Comparison of ENCODE assay signal across 9 cellular contexts in genomic region chr16:84294196-84295142, GRCh38. TPM values are rescaled to one million over a fixed set of nuclear protein-coding genes. Genes with fewer than 3 reads are reported as not detected.
A peak's percentile ranks its signal among the peaks of the same experiment; 100 is the strongest.
DNase-seq lines count a peak whose midpoint lies in the region; TF ChIP-seq lines count a peak whose summit lies in the region.
"Had no signal": no experiment of that assay in that cellular context is flagged by ENCODE, and none has a peak within 500 bp of the region (broad histone marks: within the 10 kb centered on the region; RNA-seq: fewer than 3 reads in every experiment).

Gene WFDC1 (plus strand): TSS chr16:84294878. CDS start chr16:84294972, 94 bp downstream.

- H3K4me2 ChIP-seq in neural progenitor cell, result peak within 1 kb of the TSS; percentile 27

- H3K9me3 ChIP-seq in NT2/D1 (ENCODE audit: insufficient read depth, low read length) (no peaks in the 10 kb centered on the region), neural progenitor cell (ENCODE audit: low read depth) (no peaks in the 10 kb centered on the region)

- H3K79me2 ChIP-seq in neural progenitor cell (ENCODE audit: low read depth), result no peaks in the 10 kb centered on the region

- H3K4me3 ChIP-seq in NT2/D1 (ENCODE audit: insufficient read length, low read depth) (peak within 1 kb of the TSS; percentile 24), foreskin fibroblast (ENCODE audit: low read depth in 1 of 2, low read length in 2 of 2) (peak within 1 kb of the TSS; percentile 33 to 34), neural progenitor cell (no peak within 1 kb of the TSS)

- no peak for TF ChIP-seq CTCF in foreskin fibroblast (IDR thresholded peaks at IDR 0.05; ENCODE audit: low read depth, low read length)
- no peak for TF ChIP-seq CTCF in neural progenitor cell (IDR thresholded peaks at IDR 0.05)

- peaks cover 10% of the 10 kb centered on the region for H3K27me3 ChIP-seq in NT2/D1 (ENCODE audit: insufficient read depth, insufficient read length)
- H3K27me3 ChIP-seq in neural progenitor cell, result peaks cover 6% of the 10 kb centered on the region

- H2AFZ ChIP-seq in neural progenitor cell (replicated peaks), result peak within 1 kb of the TSS; percentile 68

- H3K27ac ChIP-seq in neural progenitor cell, result no peak within 1 kb of the TSS

- no peaks in the 10 kb centered on the region for H3K36me3 Mint-ChIP-seq in neural progenitor cell

- H3K4me1 Mint-ChIP-seq in neural progenitor cell, result peaks cover 38% of the 10 kb centered on the region

- no peaks in the 10 kb centered on the region for H3K9me3 Mint-ChIP-seq in neural progenitor cell

- peaks cover 7% of the 10 kb centered on the region for H3K27me3 Mint-ChIP-seq in neural progenitor cell (ENCODE audit: insufficient read depth, low read depth)

- H3K4me1 ChIP-seq in NT2/D1 (ENCODE audit: insufficient read depth, insufficient read length), result peaks cover 26% of the 10 kb centered on the region
- H3K4me1 ChIP-seq in neural progenitor cell, result peaks cover 9% of the 10 kb centered on the region

- DNase-seq in AG08396 (ENCODE audit: low spot score), result peak; percentile 47
- no peak for DNase-seq in NT2/D1 (ENCODE audit: low read depth, low spot score)
- peak; percentile 29 to 68 for DNase-seq in foreskin fibroblast
- peak; percentile 37 for DNase-seq in neural progenitor cell (ENCODE audit: low spot score)
- no peak for DNase-seq in activated naive CD4-positive, alpha-beta T cell (lab: John Stamatoyannopoulos, UW)
- no peak for DNase-seq in NCI-H510A treated with DMSO at 0.1 percent for 48 hours (lab: John Stamatoyannopoulos, UW)
- DNase-seq in effector CD8-positive, alpha-beta T cell (lab: John Stamatoyannopoulos, UW), result no peak
- no peak for DNase-seq in activated CD8-positive, alpha-beta memory T cell treated with anti-CD3 and anti-CD28 coated beads, Interleukin-2, amount 50 U/mL, for 48 hours

- H3F3A ChIP-seq in neural progenitor cell (ENCODE audit: low read depth), result no peaks in the 10 kb centered on the region

- peak within 1 kb of the TSS; percentile 28 for H3K4me3 Mint-ChIP-seq in neural progenitor cell

- peak within 1 kb of the TSS; percentile 60 for H3K27ac Mint-ChIP-seq in neural progenitor cell

- H3K36me3 ChIP-seq in NT2/D1 (ENCODE audit: insufficient read depth, insufficient read length, low read length) (no peaks in the 10 kb centered on the region), neural progenitor cell (no peaks in the 10 kb centered on the region)

- peak within 1 kb of the TSS; percentile 62 for H3K9ac ChIP-seq in NT2/D1 (ENCODE audit: insufficient read length, low read depth)
- H3K9ac ChIP-seq in neural progenitor cell, result no peak within 1 kb of the TSS

- H4K20me1 ChIP-seq in neural progenitor cell (ENCODE audit: low read depth), result no peaks in the 10 kb centered on the region

RNA-seq across cellular contexts. Expression of gene WFDC1, which starts in this region (rescaled TPM):
- not detected in 2 replicates for total RNA-seq in neural progenitor cell (ENCODE audit: low replicate concordance)
- total RNA-seq: Daoy had no signal

Comparison
In these comparisons a context has a peak if more than half of its experiments do, and no peak if none do; other contexts are left out.
1. Peak in DNase-seq and H3K4me2 ChIP-seq in neural progenitor cell; RNA of the gene not detected or under 1 TPM.
2. DNase-seq: peak in AG08396 (single experiment) and foreskin fibroblast (2 of 2); none in NT2/D1 (single experiment), activated naive CD4-positive, alpha-beta T cell (0 of 4), NCI-H510A treated with DMSO at 0.1 percent for 48 hours (single experiment), effector CD8-positive, alpha-beta T cell (single experiment) and activated CD8-positive, alpha-beta memory T cell treated with anti-CD3 and anti-CD28 coated beads, Interleukin-2, amount 50 U/mL, for 48 hours (single experiment).